Comparison of ENCODE assay signal across 27 cellular contexts in the genomic region with DNA sequence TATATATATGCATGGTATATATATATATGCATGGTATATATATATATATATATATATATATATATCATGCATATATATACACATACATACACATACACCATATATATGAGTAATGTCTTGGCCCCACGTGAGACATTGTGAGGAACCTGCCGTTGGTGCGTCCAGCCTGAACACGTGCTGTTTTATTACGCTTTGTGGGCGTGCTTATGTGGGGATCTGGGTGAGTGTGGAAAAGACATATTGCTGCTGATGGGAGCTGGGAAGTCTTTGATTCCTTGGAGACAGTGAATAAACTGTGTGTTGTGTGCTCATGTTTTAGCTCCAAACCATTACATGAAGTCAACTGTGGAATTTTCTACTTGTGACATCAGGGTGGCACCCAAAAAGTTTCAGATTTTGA.
"Had no signal": no experiment of that assay in that cellular context is flagged by ENCODE, and none has a peak within 500 bp of the region (broad histone marks: within the 10 kb centered on the region; RNA-seq: fewer than 3 reads in every experiment).

No MANE protein-coding gene starts in this region.

- H3K4me3 ChIP-seq: adrenal gland, body of pancreas, colonic mucosa, esophagus muscularis mucosa, gastroesophageal sphincter, heart right ventricle had no signal

- H3K27me3 ChIP-seq: body of pancreas, colonic mucosa, esophagus muscularis mucosa, foreskin keratinocyte, gastroesophageal sphincter had no signal

- H3K27ac ChIP-seq: adrenal gland, body of pancreas, colonic mucosa, esophagus muscularis mucosa, foreskin keratinocyte, gastroesophageal sphincter, heart right ventricle, WERI-Rb-1 had no signal

- DNase-seq: activated B cell treated with CpG ODN at 0.5 μM for 24 hours; activated CD4-positive, alpha-beta T cell treated with anti-CD3 and anti-CD28 coated beads for 48 hours; activated CD4-positive, alpha-beta T cell treated with anti-CD3 and anti-CD28 coated beads, Interleukin-2, amount 50 U/mL, for 1 hour; activated CD4-positive, alpha-beta T cell treated with anti-CD3 and anti-CD28 coated beads, Interleukin-2, amount 50 U/mL, for 48 hours; activated CD8-positive, alpha-beta T cell treated with anti-CD3 and anti-CD28 coated beads for 36 hours; activated naive CD4-positive, alpha-beta T cell treated with anti-CD3 and anti-CD28 coated beads for 36 hours; activated naive CD8-positive, alpha-beta T cell treated with anti-CD3 and anti-CD28 coated beads for 36 hours; activated naive CD8-positive, alpha-beta T cell treated with anti-CD3 and anti-CD28 coated beads, Interleukin-2, amount 50 U/mL, for 24 hours; activated T-cell treated with anti-CD3 and anti-CD28 coated beads, Interleukin-2, amount 50 U/mL, for 1 hour; activated T-cell treated with anti-CD3 and anti-CD28 coated beads, Interleukin-2, amount 50 U/mL, for 48 hours; amygdala; aorta; body of pancreas; caudate nucleus; colonic mucosa; effector memory CD4-positive, alpha-beta T cell; erythroblast; foreskin keratinocyte; heart right ventricle; T-helper 1 cell; T-helper 17 cell; T1000; WERI-Rb-1 had no signal

- H3K9me3 ChIP-seq: adrenal gland, body of pancreas, colonic mucosa, esophagus muscularis mucosa, gastroesophageal sphincter had no signal

- H3K4me1 ChIP-seq: colonic mucosa had no signal

- ATAC-seq: activated CD4-positive, CD25-positive, alpha-beta regulatory T cell treated with anti-CD3 and anti-CD28 coated beads, Interleukin-2, amount 50 U/mL, for 24 hours; activated CD8-positive, alpha-beta T cell treated with anti-CD3 and anti-CD28 coated beads for 36 hours; activated naive CD8-positive, alpha-beta T cell treated with anti-CD3 and anti-CD28 coated beads, Interleukin-2, amount 50 U/mL, for 24 hours; body of pancreas; foreskin keratinocyte; gastroesophageal sphincter; heart right ventricle; T-helper 17 cell had no signal

- H3K36me3 ChIP-seq: adrenal gland, colonic mucosa, esophagus muscularis mucosa, gastroesophageal sphincter, heart right ventricle, WERI-Rb-1 had no signal
